In genomic region chr7:27096756-27097514, GRCh38 we compare ENCODE assay signal across 8 cellular contexts.
DNase-seq lines count a peak whose midpoint lies in the region; ATAC-seq and TF ChIP-seq lines count a peak whose summit lies in the region.

No MANE protein-coding gene starts in this region.

- H3K27me3 Mint-ChIP-seq in activated naive CD8-positive, alpha-beta T cell treated with anti-CD3 and anti-CD28 coated beads, Interleukin-2, amount 50 U/mL, for 24 hours: peaks cover 86% of the 10 kb centered on the region
- H3K27me3 Mint-ChIP-seq in stimulated activated memory B cell treated with anti-CD40 and anti-IgM and Interleukin-4, amounts not matched to agents 10 μg/mL and 1 μg/mL and 100 μg/mL, for 72 hours: peaks cover 86% of the 10 kb centered on the region

- DNase-seq in GM03348 (ENCODE audit: low spot score): peak; percentile 84
- DNase-seq in activated naive CD8-positive, alpha-beta T cell treated with anti-CD3 and anti-CD28 coated beads, Interleukin-2, amount 50 U/mL, for 24 hours: peak; percentile 7

- H3K9me3 Mint-ChIP-seq in activated naive CD8-positive, alpha-beta T cell treated with anti-CD3 and anti-CD28 coated beads, Interleukin-2, amount 50 U/mL, for 24 hours: no peaks in the 10 kb centered on the region
- no peaks in the 10 kb centered on the region for H3K9me3 Mint-ChIP-seq in stimulated activated memory B cell treated with anti-CD40 and anti-IgM and Interleukin-4, amounts not matched to agents 10 μg/mL and 1 μg/mL and 100 μg/mL, for 72 hours

- no peaks in the 10 kb centered on the region for H3K27me3 ChIP-seq in KMS-11 (ENCODE audit: insufficient read depth, low read depth)

- ATAC-seq in activated naive CD8-positive, alpha-beta T cell treated with anti-CD3 and anti-CD28 coated beads, Interleukin-2, amount 50 U/mL, for 24 hours: no peak
- no peak for ATAC-seq in stimulated activated memory B cell treated with anti-CD40 and anti-IgM and Interleukin-4, amounts not matched to agents 10 μg/mL and 1 μg/mL and 100 μg/mL, for 72 hours
- ATAC-seq in HG02763 (IDR thresholded peaks at IDR 0.05; ENCODE audit: unreplicated experiment) (no peak), GM19467 (IDR thresholded peaks at IDR 0.05; ENCODE audit: unreplicated experiment) (no peak), HG02798 (IDR thresholded peaks at IDR 0.05; ENCODE audit: poor library complexity, unreplicated experiment) (no peak)

- peaks cover 29% of the 10 kb centered on the region for H3K4me1 Mint-ChIP-seq in activated naive CD8-positive, alpha-beta T cell treated with anti-CD3 and anti-CD28 coated beads, Interleukin-2, amount 50 U/mL, for 24 hours
- peaks cover 43% of the 10 kb centered on the region for H3K4me1 Mint-ChIP-seq in stimulated activated memory B cell treated with anti-CD40 and anti-IgM and Interleukin-4, amounts not matched to agents 10 μg/mL and 1 μg/mL and 100 μg/mL, for 72 hours

- peaks cover 7% of the 10 kb centered on the region for H3K4me1 ChIP-seq in KMS-11 (ENCODE audit: low read depth, poor library complexity, severe bottlenecking)

- H3K27ac Mint-ChIP-seq in activated naive CD8-positive, alpha-beta T cell treated with anti-CD3 and anti-CD28 coated beads, Interleukin-2, amount 50 U/mL, for 24 hours: peak overlapping the region; percentile 49
- H3K27ac Mint-ChIP-seq in stimulated activated memory B cell treated with anti-CD40 and anti-IgM and Interleukin-4, amounts not matched to agents 10 μg/mL and 1 μg/mL and 100 μg/mL, for 72 hours: peak overlapping the region; percentile 82

- peaks cover 16% of the 10 kb centered on the region for H3K79me2 ChIP-seq in KMS-11 (ENCODE audit: insufficient read depth, low read depth)

- no peaks in the 10 kb centered on the region for H3K36me3 ChIP-seq in KMS-11 (ENCODE audit: insufficient read depth)

- H4K20me1 ChIP-seq in KMS-11 (ENCODE audit: insufficient read depth): no peaks in the 10 kb centered on the region; the same call in 1 of the 2 replicates

- H3K36me3 Mint-ChIP-seq in activated naive CD8-positive, alpha-beta T cell treated with anti-CD3 and anti-CD28 coated beads, Interleukin-2, amount 50 U/mL, for 24 hours (ENCODE audit: low read depth): peaks cover 6% of the 10 kb centered on the region
- peaks cover 32% of the 10 kb centered on the region for H3K36me3 Mint-ChIP-seq in stimulated activated memory B cell treated with anti-CD40 and anti-IgM and Interleukin-4, amounts not matched to agents 10 μg/mL and 1 μg/mL and 100 μg/mL, for 72 hours

- H3K4me3 Mint-ChIP-seq in activated naive CD8-positive, alpha-beta T cell treated with anti-CD3 and anti-CD28 coated beads, Interleukin-2, amount 50 U/mL, for 24 hours: peak overlapping the region; percentile 81
- H3K4me3 Mint-ChIP-seq in stimulated activated memory B cell treated with anti-CD40 and anti-IgM and Interleukin-4, amounts not matched to agents 10 μg/mL and 1 μg/mL and 100 μg/mL, for 72 hours: peak overlapping the region; percentile 88

- H2AFZ ChIP-seq in KMS-11 (ENCODE audit: low read depth): peak overlapping the region; percentile 90

- H3K9ac ChIP-seq in KMS-11: peak overlapping the region; percentile 61; the same call in 1 of the 2 replicates

- H3K9me3 ChIP-seq in iPS-18c (ENCODE audit: control insufficient read depth, insufficient read depth, low read length): peaks cover 2% of the 10 kb centered on the region

- H3K4me3 ChIP-seq in KMS-11 (IDR thresholded peaks at IDR 0.05; ENCODE audit: insufficient read depth, low read depth, low read length) (no peak overlapping the region), iPS-18c (ENCODE audit: insufficient read depth, low read depth, low read length) (peak overlapping the region; percentile 63)

- H3K4me2 ChIP-seq in KMS-11: peak overlapping the region; percentile 89

- TF ChIP-seq CTCF in KMS-11 (conservative IDR thresholded peaks at IDR 0.05; ENCODE audit: low read depth, low read length): no peak

- peak overlapping the region; percentile 59 for H3K27ac ChIP-seq in KMS-11
